22 cellular contexts compared by ENCODE assay signal in genomic region chr18:2897015-2897414, GRCh38.
"Had no signal": no experiment of that assay in that cellular context is flagged by ENCODE, and none has a peak within 500 bp of the region (broad histone marks: within the 10 kb centered on the region; RNA-seq: fewer than 3 reads in every experiment).

No MANE protein-coding gene starts in this region.

- H3K27ac Mint-ChIP-seq: activated CD8-positive, alpha-beta memory T cell treated with anti-CD3 and anti-CD28 coated beads, Interleukin-2, amount 10 ng/mL, durations not matched to agents 7 days and 5 days; activated CD8-positive, alpha-beta T cell treated with anti-CD3 and anti-CD28 coated beads for 36 hours; activated naive CD8-positive, alpha-beta T cell; stimulated activated naive CD8-positive, alpha-beta T cell treated with anti-CD3 and anti-CD28 coated beads, Interleukin-15, Interleukin-2, amounts not matched to agents 100 ng/mL and 50 ng/mL, for 24 hours; T-helper 17 cell; WTC11 had no signal

- H3K27ac ChIP-seq: epithelial cell of prostate, gastrocnemius medialis, hepatocyte, right lobe of liver, upper lobe of right lung had no signal

- H3K9me3 Mint-ChIP-seq: activated CD8-positive, alpha-beta T cell treated with anti-CD3 and anti-CD28 coated beads for 36 hours; naive thymus-derived CD8-positive, alpha-beta T cell; neural crest cell had no signal

- H2AFZ ChIP-seq: hepatocyte had no signal

- H3K4me2 ChIP-seq: hepatocyte had no signal

- H3K79me2 ChIP-seq: hepatocyte had no signal

- H3K36me3 Mint-ChIP-seq: activated naive CD8-positive, alpha-beta T cell; naive thymus-derived CD8-positive, alpha-beta T cell had no signal

- H3K4me3 Mint-ChIP-seq: activated CD8-positive, alpha-beta memory T cell treated with anti-CD3 and anti-CD28 coated beads, Interleukin-2, amount 10 ng/mL, durations not matched to agents 7 days and 5 days; activated CD8-positive, alpha-beta T cell treated with anti-CD3 and anti-CD28 coated beads for 36 hours; activated naive CD8-positive, alpha-beta T cell; naive thymus-derived CD8-positive, alpha-beta T cell; neural crest cell; stimulated activated naive CD8-positive, alpha-beta T cell treated with anti-CD3 and anti-CD28 coated beads, Interleukin-15, Interleukin-2, amounts not matched to agents 100 ng/mL and 50 ng/mL, for 24 hours; T-helper 17 cell; WTC11 had no signal

- H3K27me3 ChIP-seq: gastrocnemius medialis, hepatocyte, right lobe of liver, upper lobe of right lung had no signal

- H3K4me1 ChIP-seq: gastrocnemius medialis, right lobe of liver had no signal

- DNase-seq: activated CD4-positive, alpha-beta T cell treated with anti-CD3 and anti-CD28 coated beads, Interleukin-2, amount 50 U/mL, for 1 hour; activated CD8-positive, alpha-beta memory T cell treated with anti-CD3 and anti-CD28 coated beads, Interleukin-2, amount 10 ng/mL, durations not matched to agents 7 days and 5 days; activated CD8-positive, alpha-beta T cell treated with anti-CD3 and anti-CD28 coated beads for 36 hours; activated naive CD4-positive, alpha-beta T cell; anterior cingulate cortex; effector CD8-positive, alpha-beta T cell; gastrocnemius medialis; glutamatergic neuron; midbrain; occipital lobe; right lobe of liver; stimulated activated CD4-positive, alpha-beta T cell treated with anti-CD3 and anti-CD28 coated beads, Interleukin-2, amount 100 ng/mL, for 48 hours; substantia nigra; T-helper 17 cell; upper lobe of right lung had no signal

- H3K27me3 Mint-ChIP-seq: activated CD8-positive, alpha-beta memory T cell treated with anti-CD3 and anti-CD28 coated beads, Interleukin-2, amount 10 ng/mL, durations not matched to agents 7 days and 5 days; activated CD8-positive, alpha-beta T cell treated with anti-CD3 and anti-CD28 coated beads for 36 hours; activated naive CD8-positive, alpha-beta T cell; naive thymus-derived CD8-positive, alpha-beta T cell; stimulated activated naive CD8-positive, alpha-beta T cell treated with anti-CD3 and anti-CD28 coated beads, Interleukin-15, Interleukin-2, amounts not matched to agents 100 ng/mL and 50 ng/mL, for 24 hours; T-helper 17 cell had no signal

- H3K9me3 ChIP-seq: gastrocnemius medialis, right lobe of liver, upper lobe of right lung had no signal

- H3K4me3 ChIP-seq: gastrocnemius medialis, hepatocyte, right lobe of liver, upper lobe of right lung had no signal

- H3K36me3 ChIP-seq: gastrocnemius medialis, right lobe of liver, upper lobe of right lung had no signal
